Comparison of ENCODE assay signal across 12 cellular contexts in the genomic region with DNA sequence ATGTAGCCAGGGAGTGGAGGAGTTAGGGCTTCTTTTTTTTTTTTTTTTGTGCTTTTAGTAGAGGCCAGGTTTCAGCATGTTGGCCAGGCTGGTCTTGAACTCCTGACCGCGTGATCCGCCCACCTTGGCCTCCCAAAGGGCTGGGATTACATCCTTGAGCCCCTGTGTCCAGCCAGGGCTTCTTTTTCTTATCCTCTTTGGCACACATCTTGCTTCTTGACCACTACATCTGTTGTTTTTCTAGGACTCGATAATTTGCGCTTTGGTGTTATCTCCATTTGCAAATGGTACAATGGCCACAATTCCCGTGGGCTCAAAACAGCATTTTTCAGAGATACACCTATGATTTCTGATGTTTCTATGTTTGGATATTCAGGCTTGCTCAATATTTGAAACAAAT. TPM values are rescaled to one million over a fixed set of nuclear protein-coding genes. Genes with fewer than 3 reads are reported as not detected.
DNase-seq lines count a peak whose midpoint lies in the region; ATAC-seq, FAIRE-seq and TF ChIP-seq lines count a peak whose summit lies in the region.
"Had no signal": no experiment of that assay in that cellular context is flagged by ENCODE, and none has a peak within 500 bp of the region (broad histone marks: within the 10 kb centered on the region; RNA-seq: fewer than 3 reads in every experiment).

No MANE protein-coding gene starts in this region.

- H3K27ac ChIP-seq in heart left ventricle = no peak overlapping the region
- H3K27ac ChIP-seq in kidney (ENCODE audit: low read depth in 2 of 2, low read length in 2 of 2) = no peak overlapping the region
- H3K27ac ChIP-seq: foreskin keratinocyte, right lobe of liver, thyroid gland had no signal

- H3K4me1 ChIP-seq in heart left ventricle (peaks cover 0 to 70% (median 35%) of the 10 kb centered on the region in 12 donors), kidney (ENCODE audit: control insufficient read depth in 1 of 2, insufficient read depth in 1 of 2, low read depth in 1 of 2, low read length in 2 of 2) (peaks cover 13 to 15% of the 10 kb centered on the region in 2 donors)

- DNase-seq in heart left ventricle = no peak
- no peak for DNase-seq in cardiac septum (ENCODE audit: low spot score)
- no peak for DNase-seq in astrocyte of the cerebellum (ENCODE audit: low read depth)
- DNase-seq in kidney = no peak
- no peak for DNase-seq in type B pancreatic cell (ENCODE audit: extremely low spot score, unreplicated experiment)
- DNase-seq in iPS-NIHi11 (ENCODE audit: low spot score) = no peak
- no peak for DNase-seq in globus pallidus (ENCODE audit: low spot score)
- no peak for DNase-seq in NCI-H2081 (lab: John Stamatoyannopoulos, UW)
- DNase-seq: foreskin keratinocyte, NCI-H748 treated with DMSO at 0.1 percent for 48 hours, right lobe of liver, thyroid gland had no signal

- TF ChIP-seq CTCF in heart left ventricle (IDR thresholded peaks at IDR 0.05) (no peak), astrocyte of the cerebellum (IDR thresholded peaks at IDR 0.05; ENCODE audit: low read depth, low read length, missing control alignments) (no peak), kidney (IDR thresholded peaks at IDR 0.05; ENCODE audit: borderline replicate concordance, extremely low read depth, insufficient read depth) (no peak), type B pancreatic cell (conservative IDR thresholded peaks at IDR 0.05) (no peak)

- H3K27me3 Mint-ChIP-seq in type B pancreatic cell = no peaks in the 10 kb centered on the region

- in situ Hi-C loops in astrocyte of the cerebellum (cut with HindIII; ENCODE audit: low sequenced_read_pairs) = no loop called here

- intact Hi-C loops in heart left ventricle (cut with DNase I) (loop anchor here in 2 of 10 donors (10.0 kb wide), 1 partner anchor 47 kb away; no protein-coding TSS in a partner anchor), cardiac septum (cut with DNase I) (no loop called here), kidney (cut with DNase I) (no loop called here)

- peaks cover 20% of the 10 kb centered on the region for H3K4me1 Mint-ChIP-seq in type B pancreatic cell (ENCODE audit: unreplicated experiment)

- H3K9me3 ChIP-seq in heart left ventricle = no peaks in the 10 kb centered on the region
- H3K9me3 ChIP-seq in kidney (ENCODE audit: control insufficient read depth in 1 of 2, low read length in 2 of 2) = no peaks in the 10 kb centered on the region
- H3K9me3 ChIP-seq: right lobe of liver, thyroid gland had no signal

- peak overlapping the region; percentile 60 for H3K4me3 Mint-ChIP-seq in type B pancreatic cell

- no peak overlapping the region for H3K9ac ChIP-seq in kidney (ENCODE audit: low read length in 2 of 2)

- TF ChIP-seq POLR2A in heart left ventricle (IDR thresholded peaks at IDR 0.05) = no peak

- no peak for FAIRE-seq in kidney (lab: Jason Lieb, UNC)

- peak overlapping the region in 8 of 12 donors; percentile 8 to 99 (median 22) for H3K4me3 ChIP-seq in heart left ventricle
- H3K4me3 ChIP-seq in astrocyte of the cerebellum (ENCODE audit: low read depth, low read length) = peak overlapping the region; percentile 60
- H3K4me3 ChIP-seq in kidney (ENCODE audit: low read length in 2 of 2) = peak overlapping the region; percentile 36 to 42
- H3K4me3 ChIP-seq: right lobe of liver, thyroid gland had no signal

- no peak for ATAC-seq in heart left ventricle
- ATAC-seq: foreskin keratinocyte, right lobe of liver had no signal

- 73 to 81% (median 78%) methylated on average over 6 of the region's 6 CpGs for WGBS in heart left ventricle, 4 donors

- peaks cover 33% of the 10 kb centered on the region for H3K36me3 Mint-ChIP-seq in type B pancreatic cell

- H3K36me3 ChIP-seq in heart left ventricle (peaks cover 0 to 39% (median 22%) of the 10 kb centered on the region in 9 donors), kidney (ENCODE audit: control insufficient read depth in 1 of 2, insufficient read depth in 2 of 2, low read length in 2 of 2) (peaks cover 2 to 10% of the 10 kb centered on the region in 2 donors)
- H3K36me3 ChIP-seq: right lobe of liver had no signal

- H3K27me3 ChIP-seq in heart left ventricle = no peaks in the 10 kb centered on the region
- H3K27me3 ChIP-seq: foreskin keratinocyte, right lobe of liver, thyroid gland had no signal

- no peaks in the 10 kb centered on the region for H3K9me3 Mint-ChIP-seq in type B pancreatic cell

- H3K27ac Mint-ChIP-seq in type B pancreatic cell = no peak overlapping the region

RNA-seq across cellular contexts. Expression of a gene that starts 4.2 kb away (rescaled TPM):
- total RNA-seq in heart left ventricle (10 to 100 TPM; 12.8 to 33.6 (median 25.4) TPM), cardiac septum (37.3 TPM), kidney (68.2 TPM), type B pancreatic cell (ENCODE audit: low replicate concordance) (28.1 and 35.7 TPM in 2 replicates)
- polyA plus RNA-seq in heart left ventricle (1 to 10 TPM; 6.6 to 9.6 TPM), kidney (ENCODE audit: insufficient read depth, low read depth, low replicate concordance) (5.6 TPM)

RNA-seq across cellular contexts. Expression of a gene that starts 57.0 kb away (rescaled TPM):
- total RNA-seq in heart left ventricle (10 to 100 TPM in 1 of 9 donors, 1 to 10 TPM in 8; 1.5 to 12.5 (median 3.8) TPM), cardiac septum (2.9 TPM), kidney (2.4 TPM), type B pancreatic cell (ENCODE audit: low replicate concordance) (4.7 and 86.8 TPM in 2 replicates)
- polyA plus RNA-seq in heart left ventricle (1 to 10 TPM; 1.8 to 2.2 TPM), kidney (ENCODE audit: insufficient read depth, low read depth, low replicate concordance) (1.6 TPM)
